11 cellular contexts compared by ENCODE assay signal in genomic region chr11:1943977-1944376, GRCh38. TPM values are rescaled to one million over a fixed set of nuclear protein-coding genes. Genes with fewer than 3 reads are reported as not detected.
DNase-seq lines count a peak whose midpoint lies in the region; ATAC-seq, FAIRE-seq and TF ChIP-seq lines count a peak whose summit lies in the region.
"Had no signal": no experiment of that assay in that cellular context is flagged by ENCODE, and none has a peak within 500 bp of the region (broad histone marks: within the 10 kb centered on the region; RNA-seq: fewer than 3 reads in every experiment).

No MANE protein-coding gene starts in this region.

- no peaks in the 10 kb centered on the region for H3K27me3 ChIP-seq in A673 (replicated peaks; ENCODE audit: insufficient read depth, low read depth, low read length, poor library complexity)
- H3K27me3 ChIP-seq: body of pancreas had no signal

- BruUV-seq in A673 (replicated peaks; lab: Mats Ljungman, UMichigan) = no TSS peak

- H3K9me3 ChIP-seq in A673 (ENCODE audit: low read depth, low read length, poor library complexity, severe bottlenecking) = no peaks in the 10 kb centered on the region
- H3K9me3 ChIP-seq: body of pancreas had no signal

- ATAC-seq in HG03095 (IDR thresholded peaks at IDR 0.05; ENCODE audit: unreplicated experiment) = no peak
- ATAC-seq: body of pancreas had no signal

- intact Hi-C loops in A673 (cut with micrococcal nuclease; ENCODE audit: unreplicated experiment) = no loop called here
- intact Hi-C loops in activated T-helper 1 cell treated with anti-CD3 and anti-CD28 coated beads, Interleukin-12 subunit alpha, Interleukin-12 subunit beta, Interleukin-2, Interleukin-4 antibody, amounts not matched to agents 30 ng/mL and 10 ng/mL and 1 ng/mL, durations not matched to agents 14 hours and 24 hours and 36 hours (cut with micrococcal nuclease) = no loop called here

- H3K36me3 ChIP-seq in A673 (ENCODE audit: insufficient read depth, low read length, poor library complexity, severe bottlenecking) = no peaks in the 10 kb centered on the region

- no peaks in the 10 kb centered on the region for H3K4me1 ChIP-seq in A673 (ENCODE audit: insufficient read depth, low read length, poor library complexity, severe bottlenecking)
- H3K4me1 ChIP-seq: body of pancreas had no signal

- H3K4me3 ChIP-seq in A673 (ENCODE audit: low read depth, low read length, poor library complexity, severe bottlenecking) = no peak overlapping the region
- H3K4me3 ChIP-seq: body of pancreas had no signal

- DNase-seq in A673 (ENCODE audit: low spot score) = peak; percentile 17
- peak; percentile 51 for DNase-seq in H4 (ENCODE audit: low spot score)
- no peak for DNase-seq in activated T-helper 1 cell treated with anti-CD3 and anti-CD28 coated beads, Interleukin-12 subunit alpha, Interleukin-12 subunit beta, Interleukin-2, Interleukin-4 antibody, amounts not matched to agents 30 ng/mL and 10 ng/mL and 1 ng/mL, durations not matched to agents 14 hours and 24 hours and 36 hours (ENCODE audit: low spot score)
- peak; percentile 60 for DNase-seq in iris pigment epithelial cell (ENCODE audit: low read depth)
- DNase-seq in COLO668 (lab: John Stamatoyannopoulos, UW; ENCODE audit: unreplicated experiment) = no peak
- DNase-seq in GM12891 (ENCODE audit: insufficient read length, low spot score) = no peak
- no peak for DNase-seq in activated CD4-positive, alpha-beta T cell treated with anti-CD3 and anti-CD28 coated beads for 48 hours
- DNase-seq: NCI-H1417 treated with DMSO at 0.1 percent for 48 hours; stimulated activated naive CD4-positive, alpha-beta T cell treated with Interleukin-2 at 50 U/mL for 16 hours had no signal

- CTCF ChIA-PET in A673 (lab: Charles Lee) = no interaction called here

- H3K4me1 Mint-ChIP-seq in activated T-helper 1 cell treated with anti-CD3 and anti-CD28 coated beads, Interleukin-12 subunit alpha, Interleukin-12 subunit beta, Interleukin-2, Interleukin-4 antibody, amounts not matched to agents 30 ng/mL and 10 ng/mL and 1 ng/mL, durations not matched to agents 14 hours and 24 hours and 36 hours (ENCODE audit: low read depth) = peaks cover 10% of the 10 kb centered on the region

- no peaks in the 10 kb centered on the region for H3K9me3 Mint-ChIP-seq in activated T-helper 1 cell treated with anti-CD3 and anti-CD28 coated beads, Interleukin-12 subunit alpha, Interleukin-12 subunit beta, Interleukin-2, Interleukin-4 antibody, amounts not matched to agents 30 ng/mL and 10 ng/mL and 1 ng/mL, durations not matched to agents 14 hours and 24 hours and 36 hours

- no peak for TF ChIP-seq CTCF in A673 (conservative IDR thresholded peaks at IDR 0.05; ENCODE audit: low read depth, low read length)

- POLR2A ChIA-PET in A673 (lab: Charles Lee; ENCODE audit: low non-redundant PET) = no interaction called here

- H3K4me3 Mint-ChIP-seq in activated T-helper 1 cell treated with anti-CD3 and anti-CD28 coated beads, Interleukin-12 subunit alpha, Interleukin-12 subunit beta, Interleukin-2, Interleukin-4 antibody, amounts not matched to agents 30 ng/mL and 10 ng/mL and 1 ng/mL, durations not matched to agents 14 hours and 24 hours and 36 hours = peak overlapping the region; percentile 42

- no peak overlapping the region for H3K27ac Mint-ChIP-seq in activated T-helper 1 cell treated with anti-CD3 and anti-CD28 coated beads, Interleukin-12 subunit alpha, Interleukin-12 subunit beta, Interleukin-2, Interleukin-4 antibody, amounts not matched to agents 30 ng/mL and 10 ng/mL and 1 ng/mL, durations not matched to agents 14 hours and 24 hours and 36 hours

- no peaks in the 10 kb centered on the region for H3K36me3 Mint-ChIP-seq in activated T-helper 1 cell treated with anti-CD3 and anti-CD28 coated beads, Interleukin-12 subunit alpha, Interleukin-12 subunit beta, Interleukin-2, Interleukin-4 antibody, amounts not matched to agents 30 ng/mL and 10 ng/mL and 1 ng/mL, durations not matched to agents 14 hours and 24 hours and 36 hours (ENCODE audit: low read depth)

- no peaks in the 10 kb centered on the region for H3K27me3 Mint-ChIP-seq in activated T-helper 1 cell treated with anti-CD3 and anti-CD28 coated beads, Interleukin-12 subunit alpha, Interleukin-12 subunit beta, Interleukin-2, Interleukin-4 antibody, amounts not matched to agents 30 ng/mL and 10 ng/mL and 1 ng/mL, durations not matched to agents 14 hours and 24 hours and 36 hours (ENCODE audit: insufficient read depth)

- TF ChIP-seq POLR2A in GM12891 (IDR thresholded peaks at IDR 0.05; ENCODE audit: low read depth, low read length) = no peak

- no peak for FAIRE-seq in GM12891 (lab: Jason Lieb, UNC)

- no peak overlapping the region for H3K27ac ChIP-seq in A673 (ENCODE audit: low read depth, low read length, poor library complexity, severe bottlenecking)
- H3K27ac ChIP-seq: body of pancreas had no signal

TF ChIP-seq in GM12891, 5 proteins besides CTCF, POLR2A, EP300 and RAD21:
- TF ChIP-seq SPI1 (IDR thresholded peaks at IDR 0.05; ENCODE audit: low read depth, low read length) = no peak
- TF ChIP-seq PAX5 (IDR thresholded peaks at IDR 0.05; ENCODE audit: insufficient read depth, low read length, severe bottlenecking) = no peak

RNA-seq across cellular contexts. Expression of gene MRPL23, which starts 3.2 kb away (rescaled TPM):
- 83.8 and 92.4 TPM in 2 replicates for total RNA-seq in A673 (2021)
- total RNA-seq in H4 (2014; rRNA removed; shearing (Covaris generic)) = 271 and 398 TPM in 2 replicates
- total RNA-seq in activated T-helper 1 cell treated with anti-CD3 and anti-CD28 coated beads, Interleukin-12 subunit alpha, Interleukin-12 subunit beta, Interleukin-2, Interleukin-4 antibody, amounts not matched to agents 30 ng/mL and 10 ng/mL and 1 ng/mL, durations not matched to agents 14 hours and 24 hours and 36 hours = 58.5 and 69.3 TPM in 2 replicates
- polyA plus RNA-seq in GM12891 (2012; ENCODE audit: low read depth, missing spikeins) = 131 TPM

RNA-seq across cellular contexts. Expression of gene TNNT3, which starts 24.5 kb away (rescaled TPM):
- not detected in 2 replicates for total RNA-seq in A673 (2021)
- not detected in 2 replicates for total RNA-seq in H4 (2014; rRNA removed; shearing (Covaris generic))
- total RNA-seq in activated T-helper 1 cell treated with anti-CD3 and anti-CD28 coated beads, Interleukin-12 subunit alpha, Interleukin-12 subunit beta, Interleukin-2, Interleukin-4 antibody, amounts not matched to agents 30 ng/mL and 10 ng/mL and 1 ng/mL, durations not matched to agents 14 hours and 24 hours and 36 hours = 0.64 and 0.70 TPM in 2 replicates
- polyA plus RNA-seq in GM12891 (2012; ENCODE audit: low read depth, missing spikeins) = 1.5 TPM

RNA-seq across cellular contexts. Expression of gene PRR33, which starts 52.3 kb away (rescaled TPM):
- total RNA-seq in A673 (2021) = not detected in 2 replicates
- total RNA-seq in H4 (2014; rRNA removed; shearing (Covaris generic)) = not detected in 2 replicates
- 0.05 TPM in 1 of 2 replicates, not detected in the other for total RNA-seq in activated T-helper 1 cell treated with anti-CD3 and anti-CD28 coated beads, Interleukin-12 subunit alpha, Interleukin-12 subunit beta, Interleukin-2, Interleukin-4 antibody, amounts not matched to agents 30 ng/mL and 10 ng/mL and 1 ng/mL, durations not matched to agents 14 hours and 24 hours and 36 hours
- 5.7 TPM for polyA plus RNA-seq in GM12891 (2012; ENCODE audit: low read depth, missing spikeins)
- total RNA-seq: body of pancreas had no signal

RNA-seq across cellular contexts. Expression of gene H19, which starts 53.7 kb away (rescaled TPM):
- total RNA-seq in A673 (2021) = not detected in 2 replicates
- 0.23 and 2.9 TPM in 2 replicates for total RNA-seq in H4 (2014; rRNA removed; shearing (Covaris generic))
- not detected in 2 replicates for total RNA-seq in activated T-helper 1 cell treated with anti-CD3 and anti-CD28 coated beads, Interleukin-12 subunit alpha, Interleukin-12 subunit beta, Interleukin-2, Interleukin-4 antibody, amounts not matched to agents 30 ng/mL and 10 ng/mL and 1 ng/mL, durations not matched to agents 14 hours and 24 hours and 36 hours
- polyA plus RNA-seq in GM12891 (2012; ENCODE audit: low read depth, missing spikeins) = 1.6 TPM

Comparison
In these comparisons a context has a peak if more than half of its experiments do, and no peak if none do; other contexts are left out.
1. DNase-seq: peak in A673 (single experiment), H4 (single experiment) and iris pigment epithelial cell (single experiment); none in activated T-helper 1 cell treated with anti-CD3 and anti-CD28 coated beads, Interleukin-12 subunit alpha, Interleukin-12 subunit beta, Interleukin-2, Interleukin-4 antibody, amounts not matched to agents 30 ng/mL and 10 ng/mL and 1 ng/mL, durations not matched to agents 14 hours and 24 hours and 36 hours (single experiment), COLO668 (single experiment), GM12891 (single experiment) and activated CD4-positive, alpha-beta T cell treated with anti-CD3 and anti-CD28 coated beads for 48 hours (single experiment).